In the genomic region with DNA sequence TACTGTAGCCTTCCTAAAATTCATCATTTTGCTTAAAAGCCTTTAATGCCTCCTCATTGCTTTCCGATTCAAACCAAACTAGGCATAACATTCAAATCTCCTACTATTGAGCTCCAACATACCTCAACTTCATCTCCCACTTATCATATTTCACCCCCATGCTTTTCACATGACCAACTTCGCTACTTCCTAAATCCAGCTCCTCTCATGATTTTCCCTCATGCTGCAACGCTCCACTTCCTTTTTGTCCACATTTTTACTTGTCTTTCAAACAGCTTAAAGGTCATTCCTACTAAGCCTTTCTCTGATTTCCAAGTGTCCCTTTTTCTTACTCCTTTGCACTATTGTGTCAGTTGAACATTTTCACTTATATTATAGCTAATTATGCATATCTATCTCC, we compare ENCODE assay signal across 1 cellular context.
TF ChIP-seq lines count a peak whose summit lies in the region.

No MANE protein-coding gene starts in this region.

TF ChIP-seq in GM12878, 131 proteins besides CTCF, POLR2A, EP300 and RAD21 (continued from another document):
- no peak for TF ChIP-seq ZNF592 (IDR thresholded peaks at IDR 0.05)
- no peak for TF ChIP-seq POLR2AphosphoS2 (IDR thresholded peaks at IDR 0.05; ENCODE audit: low read depth, low read length)
- TF ChIP-seq IRF4 (IDR thresholded peaks at IDR 0.05; ENCODE audit: low read depth, low read length) = no peak
- TF ChIP-seq FOXK2 (IDR thresholded peaks at IDR 0.05) = no peak
- TF ChIP-seq SUPT20H (IDR thresholded peaks at IDR 0.05; ENCODE audit: borderline replicate concordance, control insufficient read depth, low read depth, low read length) = no peak
- no peak for TF ChIP-seq YBX1 (IDR thresholded peaks at IDR 0.05)
- no peak for TF ChIP-seq ZNF622 (IDR thresholded peaks at IDR 0.05)
- no peak for TF ChIP-seq NRF1 (conservative IDR thresholded peaks at IDR 0.05; ENCODE audit: low read depth, low read length)
- TF ChIP-seq, protein P1, sequence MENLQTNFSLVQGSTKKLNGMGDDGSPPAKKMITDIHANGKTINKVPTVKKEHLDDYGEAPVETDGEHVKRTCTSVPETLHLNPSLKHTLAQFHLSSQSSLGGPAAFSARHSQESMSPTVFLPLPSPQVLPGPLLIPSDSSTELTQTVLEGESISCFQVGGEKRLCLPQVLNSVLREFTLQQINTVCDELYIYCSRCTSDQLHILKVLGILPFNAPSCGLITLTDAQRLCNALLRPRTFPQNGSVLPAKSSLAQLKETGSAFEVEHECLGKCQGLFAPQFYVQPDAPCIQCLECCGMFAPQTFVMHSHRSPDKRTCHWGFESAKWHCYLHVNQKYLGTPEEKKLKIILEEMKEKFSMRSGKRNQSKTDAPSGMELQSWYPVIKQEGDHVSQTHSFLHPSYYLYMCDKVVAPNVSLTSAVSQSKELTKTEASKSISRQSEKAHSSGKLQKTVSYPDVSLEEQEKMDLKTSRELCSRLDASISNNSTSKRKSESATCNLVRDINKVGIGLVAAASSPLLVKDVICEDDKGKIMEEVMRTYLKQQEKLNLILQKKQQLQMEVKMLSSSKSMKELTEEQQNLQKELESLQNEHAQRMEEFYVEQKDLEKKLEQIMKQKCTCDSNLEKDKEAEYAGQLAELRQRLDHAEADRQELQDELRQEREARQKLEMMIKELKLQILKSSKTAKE (IDR thresholded peaks at IDR 0.05; ENCODE audit: low read depth, poor library complexity, severe bottlenecking) = no peak
- TF ChIP-seq ZBED1 (IDR thresholded peaks at IDR 0.05; ENCODE audit: borderline replicate concordance) = no peak
- TF ChIP-seq STAT3 (IDR thresholded peaks at IDR 0.05; ENCODE audit: low read depth, low read length) = no peak
- TF ChIP-seq FOXM1 (IDR thresholded peaks at IDR 0.05; ENCODE audit: low read depth, low read length) = no peak
- no peak for TF ChIP-seq ZBTB40 (IDR thresholded peaks at IDR 0.05; ENCODE audit: borderline replicate concordance)
